ENCODE assay signal across 8 cellular contexts in the genomic region with DNA sequence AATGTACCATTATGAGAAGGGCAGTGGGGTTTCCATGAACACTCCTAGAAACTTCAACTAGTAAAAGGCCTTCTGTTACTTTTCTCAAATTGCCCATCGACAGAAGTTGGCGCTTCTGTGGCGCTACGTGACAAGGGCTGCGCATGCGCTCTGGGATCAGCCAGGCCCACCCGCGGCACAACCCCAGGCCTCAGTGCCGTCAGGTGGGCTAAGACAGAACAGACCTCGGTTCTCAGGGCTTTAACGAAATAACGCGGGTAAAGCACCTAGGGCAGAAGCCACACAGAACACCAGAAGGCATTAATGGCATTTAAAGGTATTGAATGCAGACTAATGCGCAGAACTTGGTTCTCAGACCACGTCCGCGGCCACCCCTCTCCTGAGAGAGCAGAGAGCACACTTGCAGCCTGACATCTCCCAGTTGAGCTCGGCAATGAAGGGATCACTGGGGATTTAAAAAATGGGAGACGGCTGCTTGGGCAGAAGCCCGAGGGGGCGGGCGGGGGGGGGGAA.
DNase-seq lines count a peak whose midpoint lies in the region; ATAC-seq and TF ChIP-seq lines count a peak whose summit lies in the region.

No MANE protein-coding gene starts in this region.

- 0 to 2% (median 0%) methylated on average over 22 of the region's 22 CpGs for WGBS in adipose tissue, 3 donors
- WGBS in heart right ventricle, 2 donors: 0 to 1% methylated on average over 22 of the region's 22 CpGs
- WGBS in upper lobe of left lung, 2 donors: 0% methylated on average over 17 to 20 of the region's 22 CpGs

- DNase-seq in DMS53 treated with DMSO at 0.1 percent for 48 hours (lab: John Stamatoyannopoulos, UW; ENCODE audit: unreplicated experiment) (peak; percentile 82), LNCaP clone FGC (ENCODE audit: low read depth) (no peak), heart right ventricle (peak; percentile 75 to 85), posterior cingulate gyrus (peak; percentile 69 to 96 (median 78)), upper lobe of left lung (peak; percentile 72 to 91)

- ATAC-seq in GM21786 (IDR thresholded peaks at IDR 0.05; ENCODE audit: unreplicated experiment): peak; percentile 10
- ATAC-seq in SK-N-SH treated with all-trans-retinoic acid at 6 μM for 48 hours: peak; percentile 54
- ATAC-seq in heart right ventricle: peak; percentile 71 to 85 (median 80)
- ATAC-seq in upper lobe of left lung (ENCODE audit: low FRiP score in 2 of 2): peak; percentile 80 to 83

- no peaks in the 10 kb centered on the region for H3K27me3 ChIP-seq in heart right ventricle
- H3K27me3 ChIP-seq in upper lobe of left lung: no peaks in the 10 kb centered on the region

- TF ChIP-seq EP300 in upper lobe of left lung (IDR thresholded peaks at IDR 0.05): no peak

- no peaks in the 10 kb centered on the region for H3K36me3 ChIP-seq in heart right ventricle
- no peaks in the 10 kb centered on the region for H3K36me3 ChIP-seq in upper lobe of left lung

- H3K27ac ChIP-seq in adipose tissue (ENCODE audit: low read depth, low read length) (peak overlapping the region; percentile 13), heart right ventricle (peak overlapping the region; percentile 77 to 98 (median 92)), upper lobe of left lung (peak overlapping the region; percentile 81 to 91 (median 89))

- H3K4me3 ChIP-seq in LNCaP clone FGC (ENCODE audit: low read depth, low read length): peak overlapping the region; percentile 59
- peak overlapping the region; percentile 55 to 95 (median 68) for H3K4me3 ChIP-seq in heart right ventricle
- H3K4me3 ChIP-seq in upper lobe of left lung: peak overlapping the region; percentile 42 to 64 (median 60)

- H3K4me1 ChIP-seq in heart right ventricle: peaks cover 0 to 15% (median 0%) of the 10 kb centered on the region in 9 donors
- H3K4me1 ChIP-seq in upper lobe of left lung: peaks cover 5 to 12% (median 7%) of the 10 kb centered on the region in 4 donors

- intact Hi-C loops in heart right ventricle (cut with DNase I): loop anchor here in 2 of 10 donors (1.0 to 10.0 kb wide), 3 partner anchors 65 to 99 kb away; a partner anchor contains a TSS
- intact Hi-C loops in posterior cingulate gyrus (cut with DNase I): no loop called here

- TF ChIP-seq CTCF in LNCaP clone FGC (IDR thresholded peaks at IDR 0.05; ENCODE audit: control insufficient read depth, extremely low read depth, insufficient read depth): no peak
- no peak for TF ChIP-seq CTCF in heart right ventricle (IDR thresholded peaks at IDR 0.05)
- TF ChIP-seq CTCF in upper lobe of left lung (IDR thresholded peaks at IDR 0.05): no peak

- peak in 1 of 4 donors; percentile 47 for TF ChIP-seq POLR2A in upper lobe of left lung (IDR thresholded peaks at IDR 0.05)

- H3K9me3 ChIP-seq in heart right ventricle: no peaks in the 10 kb centered on the region
- H3K9me3 ChIP-seq in upper lobe of left lung: no peaks in the 10 kb centered on the region

TF ChIP-seq in SK-N-SH treated with all-trans-retinoic acid at 6 μM for 48 hours, 23 proteins besides CTCF, POLR2A, EP300 and RAD21:
- TF ChIP-seq ZFP3 (CRISPR knock-in tag; IDR thresholded peaks at IDR 0.05) (no peak), ESRRG (CRISPR knock-in tag; IDR thresholded peaks at IDR 0.05) (no peak), GLIS3 (CRISPR knock-in tag; IDR thresholded peaks at IDR 0.05) (no peak), ZNF70 (CRISPR knock-in tag; IDR thresholded peaks at IDR 0.05) (no peak), TCF4 (CRISPR knock-in tag; IDR thresholded peaks at IDR 0.05; ENCODE audit: borderline replicate concordance) (no peak), PPARA (CRISPR knock-in tag; IDR thresholded peaks at IDR 0.05; ENCODE audit: borderline replicate concordance) (no peak), ARNTL (CRISPR knock-in tag; IDR thresholded peaks at IDR 0.05; ENCODE audit: borderline replicate concordance, low read depth) (no peak), ZNF565 (CRISPR knock-in tag; conservative IDR thresholded peaks at IDR 0.05; ENCODE audit: low read depth) (no peak), ZC3H10 (CRISPR knock-in tag; IDR thresholded peaks at IDR 0.05) (no peak)
- TF ChIP-seq, protein P1, sequence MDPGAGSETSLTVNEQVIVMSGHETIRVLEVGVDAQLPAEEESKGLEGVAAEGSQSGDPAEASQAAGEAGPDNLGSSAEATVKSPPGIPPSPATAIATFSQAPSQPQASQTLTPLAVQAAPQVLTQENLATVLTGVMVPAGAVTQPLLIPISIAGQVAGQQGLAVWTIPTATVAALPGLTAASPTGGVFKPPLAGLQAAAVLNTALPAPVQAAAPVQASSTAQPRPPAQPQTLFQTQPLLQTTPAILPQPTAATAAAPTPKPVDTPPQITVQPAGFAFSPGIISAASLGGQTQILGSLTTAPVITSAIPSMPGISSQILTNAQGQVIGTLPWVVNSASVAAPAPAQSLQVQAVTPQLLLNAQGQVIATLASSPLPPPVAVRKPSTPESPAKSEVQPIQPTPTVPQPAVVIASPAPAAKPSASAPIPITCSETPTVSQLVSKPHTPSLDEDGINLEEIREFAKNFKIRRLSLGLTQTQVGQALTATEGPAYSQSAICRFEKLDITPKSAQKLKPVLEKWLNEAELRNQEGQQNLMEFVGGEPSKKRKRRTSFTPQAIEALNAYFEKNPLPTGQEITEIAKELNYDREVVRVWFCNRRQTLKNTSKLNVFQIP (CRISPR knock-in tag; IDR thresholded peaks at IDR 0.05; ENCODE audit: borderline replicate concordance, low read depth): no peak

Comparison
In these comparisons a context has a peak if more than half of its experiments do, and no peak if none do; other contexts are left out.
1. ATAC-seq: peak in every context shown above with its lines; median percentile 82 in upper lobe of left lung; 80 in heart right ventricle; 54 in SK-N-SH treated with all-trans-retinoic acid at 6 μM for 48 hours; 10 in GM21786.
2. H3K27ac ChIP-seq: peak in every context shown above with its lines; median percentile 92 in heart right ventricle; 89 in upper lobe of left lung; 13 in adipose tissue.